Comparison of ENCODE assay signal across 22 cellular contexts in the genomic region with DNA sequence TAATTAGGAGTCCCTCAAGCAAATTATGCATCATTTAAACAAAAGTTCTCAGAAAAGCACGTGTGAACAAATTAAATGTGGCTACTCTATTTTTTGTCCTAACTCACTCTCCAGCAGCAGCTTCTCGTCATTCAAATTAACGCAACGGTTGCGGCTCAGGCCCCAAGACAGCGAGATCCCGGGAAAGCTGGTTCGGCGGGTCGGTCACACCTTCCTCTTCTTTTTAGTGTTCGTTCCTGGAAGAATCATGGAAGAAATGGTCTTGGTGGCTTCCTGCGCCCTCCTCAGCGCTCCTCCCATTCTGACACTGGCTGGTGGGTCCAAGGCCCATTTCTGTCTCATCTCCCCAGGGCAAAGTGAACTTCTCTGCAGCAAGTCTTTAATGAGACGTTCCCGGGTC.
"Had no signal": no experiment of that assay in that cellular context is flagged by ENCODE, and none has a peak within 500 bp of the region (broad histone marks: within the 10 kb centered on the region; RNA-seq: fewer than 3 reads in every experiment).

No MANE protein-coding gene starts in this region.

- H3K4me1 Mint-ChIP-seq: endodermal cell had no signal

- ATAC-seq: effector memory CD8-positive, alpha-beta T cell; esophagus mucosa; foreskin keratinocyte; gastrocnemius medialis; gastroesophageal sphincter had no signal

- H3K27ac Mint-ChIP-seq: dendritic cell treated with granulocyte-macrophage colony-stimulating factor and Interleukin-4, amounts not matched to agents 40 ng/mL and 50 ng/mL, for 4 days; effector memory CD8-positive, alpha-beta T cell; endodermal cell had no signal

- H3K9me3 Mint-ChIP-seq: dendritic cell treated with granulocyte-macrophage colony-stimulating factor and Interleukin-4, amounts not matched to agents 40 ng/mL and 50 ng/mL, for 4 days; endodermal cell had no signal

- H3K27ac ChIP-seq: colonic mucosa, dorsolateral prefrontal cortex, epithelial cell of prostate, esophagus muscularis mucosa, esophagus squamous epithelium, foreskin keratinocyte, gastrocnemius medialis, gastroesophageal sphincter, heart left ventricle, heart right ventricle had no signal

- H3K27me3 Mint-ChIP-seq: dendritic cell treated with granulocyte-macrophage colony-stimulating factor and Interleukin-4, amounts not matched to agents 40 ng/mL and 50 ng/mL, for 4 days; effector memory CD8-positive, alpha-beta T cell had no signal

- H3K4me3 Mint-ChIP-seq: dendritic cell treated with granulocyte-macrophage colony-stimulating factor and Interleukin-4, amounts not matched to agents 40 ng/mL and 50 ng/mL, for 4 days; effector memory CD8-positive, alpha-beta T cell; endodermal cell had no signal

- DNase-seq: cortex of kidney; dermis blood vessel endothelial cell; effector CD4-positive, alpha-beta T cell; effector CD8-positive, alpha-beta T cell; effector memory CD4-positive, alpha-beta T cell; effector memory CD8-positive, alpha-beta T cell; endodermal cell; erythroblast; esophagus squamous epithelium; foreskin keratinocyte; foreskin melanocyte; gastrocnemius medialis; glutamatergic neuron; heart left ventricle; heart right ventricle had no signal

- H3K4me3 ChIP-seq: colonic mucosa, dorsolateral prefrontal cortex, esophagus muscularis mucosa, esophagus squamous epithelium, gastrocnemius medialis, gastroesophageal sphincter, heart left ventricle, heart right ventricle had no signal
